In the genomic region with DNA sequence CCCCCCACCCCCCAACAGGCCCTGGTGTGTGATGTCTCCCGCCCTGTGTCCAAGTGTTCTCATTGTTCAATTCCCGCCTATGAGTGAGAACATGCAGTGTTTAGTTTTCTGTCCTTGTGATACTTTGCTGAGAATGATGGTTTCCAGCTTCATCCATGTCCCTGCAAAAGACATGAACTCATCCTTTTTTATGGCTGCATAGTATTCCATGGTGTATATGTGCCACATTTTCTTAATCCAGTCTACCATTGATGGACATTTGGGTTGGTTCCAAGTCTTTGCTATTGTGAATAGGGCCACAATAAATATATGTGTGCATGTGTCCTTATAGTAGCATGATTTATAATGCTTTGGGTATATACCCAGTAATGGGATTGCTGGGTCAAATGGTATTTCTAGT, we compare ENCODE assay signal across 5 cellular contexts. TPM values are rescaled to one million over a fixed set of nuclear protein-coding genes. Genes with fewer than 3 reads are reported as not detected.
"Had no signal": no experiment of that assay in that cellular context is flagged by ENCODE, and none has a peak within 500 bp of the region (broad histone marks: within the 10 kb centered on the region; RNA-seq: fewer than 3 reads in every experiment).

No MANE protein-coding gene starts in this region.

RNA-seq across cellular contexts. Expression of a gene that starts 54.0 kb away (rescaled TPM):
- total RNA-seq: HepG2, HT-29, HT1080, IMR-90 had no signal
- polyA plus RNA-seq: HepG2, IgD-negative memory B cell, IMR-90 had no signal
